Comparison of ENCODE assay signal across 9 cellular contexts in genomic region chr15:80455668-80456442, GRCh38. TPM values are rescaled to one million over a fixed set of nuclear protein-coding genes. Genes with fewer than 3 reads are reported as not detected.
DNase-seq lines count a peak whose midpoint lies in the region; ATAC-seq and TF ChIP-seq lines count a peak whose summit lies in the region.
"Had no signal": no experiment of that assay in that cellular context is flagged by ENCODE, and none has a peak within 500 bp of the region (broad histone marks: within the 10 kb centered on the region; RNA-seq: fewer than 3 reads in every experiment).

No MANE protein-coding gene starts in this region.

- POLR2A ChIA-PET in PC-9 (lab: Charles Lee; ENCODE audit: unreplicated experiment) = interaction anchor here (0.6 to 1.0 kb wide), 6 partner anchors 133 to 602 kb away, joined by 3 to 10 read pairs (median 4); no protein-coding TSS in a partner anchor

- H2AK5ac ChIP-seq in neuronal stem cell (ENCODE audit: low read depth, low read length) = no peak overlapping the region

- H3K4ac ChIP-seq in neuronal stem cell (ENCODE audit: low read length) = no peak overlapping the region

- H3K79me2 ChIP-seq in PC-9 (ENCODE audit: low read depth) = no peaks in the 10 kb centered on the region

- H3K79me1 ChIP-seq in neuronal stem cell (ENCODE audit: low read depth, low read length) = peaks cover 2% of the 10 kb centered on the region

- H3K9me2 ChIP-seq in PC-9 (ENCODE audit: insufficient read depth) = no peaks in the 10 kb centered on the region

- H3K9me3 ChIP-seq in PC-9 (ENCODE audit: insufficient read depth, low read depth) (no peaks in the 10 kb centered on the region), neuronal stem cell (replicated peaks in 1 of 2; ENCODE audit: control insufficient read depth in 2 of 2, insufficient read depth in 1 of 2, low read depth in 1 of 2, low read length in 2 of 2) (no peaks in the 10 kb centered on the region), thoracic aorta (no peaks in the 10 kb centered on the region)

- H2BK120ac ChIP-seq in neuronal stem cell (ENCODE audit: low read depth, low read length) = no peak overlapping the region

- peaks cover 23% of the 10 kb centered on the region for H3K4me1 ChIP-seq in PC-9 (replicated peaks; ENCODE audit: insufficient read depth)
- H3K4me1 ChIP-seq in neuronal stem cell (ENCODE audit: control insufficient read depth in 2 of 2, insufficient read depth in 1 of 2, low read depth in 1 of 2, low read length in 2 of 2) = peaks cover 2 to 8% of the 10 kb centered on the region in 2 donors
- peaks cover 0 to 7% of the 10 kb centered on the region in 2 donors for H3K4me1 ChIP-seq in thoracic aorta (ENCODE audit: control insufficient read depth in 1 of 2, low read depth in 2 of 2)

- H3K4me2 ChIP-seq in PC-9 = peak overlapping the region; percentile 56
- H3K4me2 ChIP-seq in neuronal stem cell (ENCODE audit: insufficient read depth, low read length, poor library complexity, severe bottlenecking) = no peak overlapping the region

- H2BK5ac ChIP-seq in neuronal stem cell (ENCODE audit: low read length) = no peak overlapping the region

- no peaks in the 10 kb centered on the region for H4K20me1 ChIP-seq in PC-9 (ENCODE audit: insufficient read depth)

- H3K4me3 Mint-ChIP-seq in activated T-cell treated with anti-CD3 and anti-CD28 coated beads, Interleukin-2, amount 50 U/mL, for 4 hours = no peak overlapping the region

- H3K27me3 Mint-ChIP-seq in activated T-cell treated with anti-CD3 and anti-CD28 coated beads, Interleukin-2, amount 50 U/mL, for 4 hours (ENCODE audit: low read depth) = peaks cover 11% of the 10 kb centered on the region

- H3K27ac ChIP-seq in PC-9 (peak overlapping the region; percentile 33; the same call in 1 of the 2 replicates), neuronal stem cell (replicated peaks; ENCODE audit: low read length) (no peak overlapping the region), thoracic aorta (no peak overlapping the region)

- no peaks in the 10 kb centered on the region for H3K36me3 ChIP-seq in PC-9 (ENCODE audit: low read depth)
- H3K36me3 ChIP-seq in neuronal stem cell (replicated peaks in 1 of 2; ENCODE audit: control insufficient read depth in 2 of 2, insufficient read depth in 2 of 2, low read length in 2 of 2) = peaks cover 6 to 87% of the 10 kb centered on the region in 2 donors
- H3K36me3 ChIP-seq in thoracic aorta = no peaks in the 10 kb centered on the region

- H3K23ac ChIP-seq in neuronal stem cell (ENCODE audit: low read depth, low read length, poor library complexity) = no peak overlapping the region

- H2BK15ac ChIP-seq in neuronal stem cell (ENCODE audit: low read length) = no peak overlapping the region

- peaks cover 4% of the 10 kb centered on the region for H3K4me1 Mint-ChIP-seq in activated T-cell treated with anti-CD3 and anti-CD28 coated beads, Interleukin-2, amount 50 U/mL, for 4 hours (ENCODE audit: low read depth)

- ATAC-seq in activated T-cell treated with anti-CD3 and anti-CD28 coated beads, Interleukin-2, amount 50 U/mL, for 4 hours = peak; percentile 70 to 73
- ATAC-seq in thoracic aorta (ENCODE audit: insufficient number of reproducible peaks, low FRiP score, low read depth) (no peak), HG02852 (IDR thresholded peaks at IDR 0.05; ENCODE audit: unreplicated experiment) (no peak)

- H3K36me3 Mint-ChIP-seq in activated T-cell treated with anti-CD3 and anti-CD28 coated beads, Interleukin-2, amount 50 U/mL, for 4 hours (ENCODE audit: insufficient read depth) = no peaks in the 10 kb centered on the region

- no peak overlapping the region for H3K9ac ChIP-seq in neuronal stem cell (ENCODE audit: low read depth, low read length, poor library complexity)

- CTCF ChIA-PET in PC-9 (lab: Charles Lee) = interaction anchor here (0.6 to 2.1 kb wide), 8 partner anchors 112 to 810 kb away, joined by 3 to 15 read pairs (median 4); partner anchors contain the start of gene CEMIP

- H3F3A ChIP-seq in PC-9 (ENCODE audit: insufficient read depth, low read depth) = peaks cover 11% of the 10 kb centered on the region

- WGBS in neuronal stem cell (ENCODE audit: extremely low coverage in 2 of 2, insufficient read length in 2 of 2, insufficient replicate concordance in 1 of 2), 2 donors = no CpG with 5 or more reads among the region's 17 CpGs

- TF ChIP-seq CTCF in GM10266 (IDR thresholded peaks at IDR 0.05; ENCODE audit: control insufficient read depth, insufficient read depth, low read depth, missing control alignments) = peak; percentile 95
- TF ChIP-seq CTCF in PC-9 (conservative IDR thresholded peaks at IDR 0.05) = peak; percentile 94
- peak; percentile 98 for TF ChIP-seq CTCF in fibroblast of mammary gland (conservative IDR thresholded peaks at IDR 0.05; ENCODE audit: control insufficient read depth, insufficient read depth, low read depth, low read length)
- peak; percentile 90 for TF ChIP-seq CTCF in thoracic aorta (IDR thresholded peaks at IDR 0.05)

- BruUV-seq in PC-9 (replicated peaks; lab: Mats Ljungman, UMichigan) = no TSS peak

- no peak overlapping the region for H3K4me3 ChIP-seq in PC-9
- no peak overlapping the region for H3K4me3 ChIP-seq in fibroblast of mammary gland (ENCODE audit: control insufficient read depth, low read depth, low read length)
- H3K4me3 ChIP-seq in neuronal stem cell (ENCODE audit: low read length in 2 of 2) = no peak overlapping the region
- H3K4me3 ChIP-seq in thoracic aorta = no peak overlapping the region

- no peaks in the 10 kb centered on the region for H3K9me3 Mint-ChIP-seq in activated T-cell treated with anti-CD3 and anti-CD28 coated beads, Interleukin-2, amount 50 U/mL, for 4 hours

- no peak overlapping the region for H2BK12ac ChIP-seq in neuronal stem cell (ENCODE audit: low read length)

- no peaks in the 10 kb centered on the region for H3K27me3 ChIP-seq in PC-9 (ENCODE audit: insufficient read depth, low read depth)
- H3K27me3 ChIP-seq in neuronal stem cell (ENCODE audit: control insufficient read depth in 3 of 3, insufficient read depth in 3 of 3, low read depth in 1 of 3, low read length in 3 of 3) = no peaks in the 10 kb centered on the region
- no peaks in the 10 kb centered on the region for H3K27me3 ChIP-seq in thoracic aorta (replicated peaks; ENCODE audit: insufficient read depth)

- no peak overlapping the region for H2AFZ ChIP-seq in PC-9
- H2AFZ ChIP-seq in neuronal stem cell (ENCODE audit: low read length) = no peak overlapping the region

- H3K18ac ChIP-seq in neuronal stem cell (ENCODE audit: low read length) = no peak overlapping the region

- H4K91ac ChIP-seq in neuronal stem cell (ENCODE audit: low read depth, low read length, poor library complexity) = no peak overlapping the region

- DNase-seq in GM10266 (ENCODE audit: extremely low spot score) (peak; percentile 72), HuH-7 (ENCODE audit: low spot score) (peak; percentile 78), PC-9 (peak; percentile 67 to 92), fibroblast of mammary gland (ENCODE audit: low read depth) (peak; percentile 89), neuronal stem cell (ENCODE audit: low spot score) (peak; percentile 54), thoracic aorta (ENCODE audit: low spot score) (no peak)
- peak; percentile 31 for DNase-seq in activated T-cell treated with anti-CD3 and anti-CD28 coated beads, Interleukin-2, amount 50 U/mL, for 4 hours

- H4K8ac ChIP-seq in neuronal stem cell (ENCODE audit: low read depth, low read length) = no peak overlapping the region

- intact Hi-C loops in PC-9 (cut with micrococcal nuclease; ENCODE audit: unreplicated experiment) = loop anchor here (1.0 to 10.0 kb wide), 9 partner anchors 37 to 811 kb away; partner anchors contain the start of gene ABHD17C

- no peak overlapping the region for H3K14ac ChIP-seq in neuronal stem cell (ENCODE audit: low read length)

RNA-seq across cellular contexts. Expression of gene ARNT2, which starts 51.7 kb away (rescaled TPM):
- 1.1 and 4.3 TPM in 2 replicates for total RNA-seq in PC-9 (2021)
- total RNA-seq in activated T-cell treated with anti-CD3 and anti-CD28 coated beads, Interleukin-2, amount 50 U/mL, for 4 hours = under 1 TPM in 2 of 3 donors, not detected in 1; 0.11 to 0.15 TPM
- 31.2 TPM for polyA plus RNA-seq in neuronal stem cell (2013, experiment 1 of 2)
- polyA plus RNA-seq in neuronal stem cell (2013, experiment 2 of 2) = 31.5 TPM
- 10 to 100 TPM in 1 of 2 donors, 1 to 10 TPM in 1; 5.8 to 22.9 TPM for total RNA-seq in thoracic aorta
- total RNA-seq: mononuclear cell had no signal

Comparison
In these comparisons a context has a peak if more than half of its experiments do, and no peak if none do; other contexts are left out.
1. ATAC-seq: peak in activated T-cell treated with anti-CD3 and anti-CD28 coated beads, Interleukin-2, amount 50 U/mL, for 4 hours (2 of 2); none in thoracic aorta (single experiment) and HG02852 (single experiment).
2. Peak in every context shown above with its lines, with median percentiles within 50 percentile points of each other: CTCF ChIP-seq.